Comparison of ENCODE assay signal across 21 cellular contexts in the genomic region with DNA sequence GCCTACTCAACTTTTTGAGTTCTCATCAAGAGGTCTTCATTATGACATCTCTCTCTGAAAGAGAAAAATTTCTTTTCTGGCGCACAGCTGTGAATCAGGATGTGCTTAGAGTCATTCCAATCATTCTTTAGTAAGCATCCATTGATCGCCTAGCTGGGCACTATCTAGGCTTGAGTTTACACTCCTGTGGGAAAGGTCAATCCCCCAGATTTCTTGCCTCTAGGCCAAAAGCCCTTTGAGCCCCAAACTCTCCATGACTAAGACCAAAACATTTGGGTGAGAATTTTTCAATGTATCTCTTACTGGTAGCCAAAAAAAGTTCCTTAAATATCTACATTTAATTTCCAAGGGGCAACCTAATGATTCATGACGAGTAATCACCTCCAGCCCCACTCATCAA.
"Had no signal": no experiment of that assay in that cellular context is flagged by ENCODE, and none has a peak within 500 bp of the region (broad histone marks: within the 10 kb centered on the region; RNA-seq: fewer than 3 reads in every experiment).

No MANE protein-coding gene starts in this region.

- H3K4me1 ChIP-seq: ascending aorta, breast epithelium, esophagus squamous epithelium, lower lobe of right lung, neural progenitor cell, spleen, testis had no signal

- H3K27me3 ChIP-seq: ascending aorta, breast epithelium, esophagus squamous epithelium, neural progenitor cell, spleen, testis had no signal

- H3K36me3 ChIP-seq: ascending aorta, breast epithelium, esophagus squamous epithelium, lower lobe of right lung, neural progenitor cell, spleen had no signal

- H3K9ac ChIP-seq: neural progenitor cell had no signal

- H3K4me2 ChIP-seq: neural progenitor cell had no signal

- ATAC-seq: activated CD8-positive, alpha-beta T cell treated with anti-CD3 and anti-CD28 coated beads, Interleukin-2, amount 10 ng/mL, durations not matched to agents 7 days and 5 days; activated naive CD4-positive, alpha-beta T cell treated with anti-CD3 and anti-CD28 coated beads, Interleukin-2, amount 50 U/mL, for 72 hours; left lobe of liver; lower lobe of right lung; naive thymus-derived CD4-positive, alpha-beta T cell had no signal

- H3K9me3 ChIP-seq: testis had no signal

- H2AFZ ChIP-seq: neural progenitor cell had no signal

- H3K4me3 ChIP-seq: ascending aorta, breast epithelium, esophagus squamous epithelium, lower lobe of right lung, neural progenitor cell, spleen, testis had no signal

- H3K27ac ChIP-seq: ascending aorta, breast epithelium, esophagus squamous epithelium, lower lobe of right lung, neural progenitor cell, testis, VCaP had no signal

- DNase-seq: activated CD4-positive, alpha-beta T cell treated with anti-CD3 and anti-CD28 coated beads, Interleukin-2, amount 10 ng/mL, durations not matched to agents 7 days and 5 days; activated CD4-positive, CD25-positive, alpha-beta regulatory T cell treated with anti-CD3 and anti-CD28 coated beads, Interleukin-2, amount 50 U/mL, for 72 hours; activated CD8-positive, alpha-beta T cell treated with anti-CD3 and anti-CD28 coated beads, Interleukin-2, amount 10 ng/mL, durations not matched to agents 7 days and 5 days; activated T-cell treated with anti-CD3 and anti-CD28 coated beads, Interleukin-2, amount 50 U/mL, for 1 hour; cortex of kidney; endodermal cell; esophagus squamous epithelium; kidney; lower lobe of right lung; naive thymus-derived CD4-positive, alpha-beta T cell; spleen; stimulated activated CD4-positive, alpha-beta T cell treated with anti-CD3 and anti-CD28 coated beads, Interleukin-4, amount 100 ng/mL, for 1 hour; stimulated activated naive CD4-positive, alpha-beta T cell; testis; trophoblast cell had no signal
